In genomic region chr1:15974855-15975254, GRCh38 we compare ENCODE assay signal across 8 cellular contexts. TPM values are rescaled to one million over a fixed set of nuclear protein-coding genes. Genes with fewer than 3 reads are reported as not detected.
A peak's percentile ranks its signal among the peaks of the same experiment; 100 is the strongest.
DNase-seq lines count a peak whose midpoint lies in the region; ATAC-seq, FAIRE-seq and TF ChIP-seq lines count a peak whose summit lies in the region.

No MANE protein-coding gene starts in this region.

- H3K9me3 Mint-ChIP-seq in activated T-cell treated with anti-CD3 and anti-CD28 coated beads, Interleukin-2, amount 50 U/mL, for 72 hours, result no peaks in the 10 kb centered on the region

- ATAC-seq in HG02588 (IDR thresholded peaks at IDR 0.05; ENCODE audit: unreplicated experiment), result peak; percentile 42
- ATAC-seq in activated T-cell treated with anti-CD3 and anti-CD28 coated beads, Interleukin-2, amount 50 U/mL, for 72 hours (replicated peaks in 1 of 2), result peak; percentile 24 to 34
- no peak for ATAC-seq in GM18870 (IDR thresholded peaks at IDR 0.05; ENCODE audit: unreplicated experiment)

- H3K4me1 Mint-ChIP-seq in activated T-cell treated with anti-CD3 and anti-CD28 coated beads, Interleukin-2, amount 50 U/mL, for 72 hours (ENCODE audit: low read depth), result peaks cover 45% of the 10 kb centered on the region

- intact Hi-C loops in kidney (cut with DNase I), result no loop called here
- intact Hi-C loops in testis (cut with DNase I; ENCODE audit: low total_unique reads), result no loop called here

- peak overlapping the region; percentile 83 for H3K4me3 ChIP-seq in GM06990 (replicated peaks; ENCODE audit: low read depth, low read length)
- peak overlapping the region; percentile 68 to 78 for H3K4me3 ChIP-seq in kidney (ENCODE audit: low read length in 2 of 2)
- peak overlapping the region; percentile 76 to 96 for H3K4me3 ChIP-seq in testis

- H3K9me3 ChIP-seq in kidney (ENCODE audit: control insufficient read depth in 1 of 2, low read length in 2 of 2) (no peaks in the 10 kb centered on the region), testis (no peaks in the 10 kb centered on the region)

- no peak for TF ChIP-seq POLR2A in testis (IDR thresholded peaks at IDR 0.05)

- DNase-seq in GM06990 (ENCODE audit: extremely low read depth, insufficient read length) (peak; percentile 67), kidney (no peak), testis (no peak), MV-4-11 (lab: John Stamatoyannopoulos, UW) (no peak), NCI-H1694 treated with DMSO at 0.1 percent for 48 hours (lab: John Stamatoyannopoulos, UW) (no peak)
- DNase-seq in activated T-cell treated with anti-CD3 and anti-CD28 coated beads, Interleukin-2, amount 50 U/mL, for 72 hours, result peak; percentile 33 to 36

- H3K27ac ChIP-seq in kidney (ENCODE audit: low read depth in 2 of 2, low read length in 2 of 2), result no peak overlapping the region
- no peak overlapping the region for H3K27ac ChIP-seq in testis

- no peak for FAIRE-seq in kidney (lab: Jason Lieb, UNC)

- H3K4me1 ChIP-seq in kidney (ENCODE audit: control insufficient read depth in 1 of 2, insufficient read depth in 1 of 2, low read depth in 1 of 2, low read length in 2 of 2) (peaks cover 0 to 7% of the 10 kb centered on the region in 2 donors), testis (peaks cover 12% of the 10 kb centered on the region)

- H3K4me3 Mint-ChIP-seq in activated T-cell treated with anti-CD3 and anti-CD28 coated beads, Interleukin-2, amount 50 U/mL, for 72 hours, result peak overlapping the region; percentile 93

- 38 to 39% methylated on average over 9 of the region's 9 CpGs for WGBS in testis, 2 donors

- peaks cover 14 to 15% of the 10 kb centered on the region in 2 donors for H3K36me3 Mint-ChIP-seq in activated T-cell treated with anti-CD3 and anti-CD28 coated beads, Interleukin-2, amount 50 U/mL, for 72 hours (ENCODE audit: insufficient read depth in 2 of 2)

- TF ChIP-seq CTCF in GM06990 (IDR thresholded peaks at IDR 0.05; ENCODE audit: insufficient read depth, low read length, poor library complexity, severe bottlenecking), result no peak
- TF ChIP-seq CTCF in kidney (IDR thresholded peaks at IDR 0.05; ENCODE audit: borderline replicate concordance, extremely low read depth, insufficient read depth), result no peak
- TF ChIP-seq CTCF in testis (IDR thresholded peaks at IDR 0.05), result no peak

- H3K36me3 ChIP-seq in GM06990 (ENCODE audit: control insufficient read depth, insufficient read depth, low read length) (peaks cover 8% of the 10 kb centered on the region), kidney (ENCODE audit: control insufficient read depth in 1 of 2, insufficient read depth in 2 of 2, low read length in 2 of 2) (peaks cover 0 to 9% of the 10 kb centered on the region in 2 donors), testis (ENCODE audit: low read depth, missing control alignments) (no peaks in the 10 kb centered on the region)

- H3K27me3 Mint-ChIP-seq in activated T-cell treated with anti-CD3 and anti-CD28 coated beads, Interleukin-2, amount 50 U/mL, for 72 hours (ENCODE audit: low read depth), result no peaks in the 10 kb centered on the region

- H3K9ac ChIP-seq in kidney (ENCODE audit: low read length in 2 of 2), result peak overlapping the region; percentile 10 to 14

- H3K27ac Mint-ChIP-seq in activated T-cell treated with anti-CD3 and anti-CD28 coated beads, Interleukin-2, amount 50 U/mL, for 72 hours, result peak overlapping the region; percentile 93

- H3K27me3 ChIP-seq in GM06990 (replicated peaks; ENCODE audit: control insufficient read depth, insufficient read depth, low read length) (no peaks in the 10 kb centered on the region), testis (no peaks in the 10 kb centered on the region)

RNA-seq across cellular contexts. Expression of gene ZBTB17, which starts 1.0 kb away (rescaled TPM):
- 10 to 100 TPM; 76.0 to 84.1 TPM for total RNA-seq in activated T-cell treated with anti-CD3 and anti-CD28 coated beads, Interleukin-2, amount 50 U/mL, for 72 hours
- total RNA-seq in kidney (41.5 TPM), testis (10 to 100 TPM; 60.2 to 65.8 TPM)
- polyA plus RNA-seq in kidney (ENCODE audit: insufficient read depth, low read depth, low replicate concordance) (33.1 TPM), testis (ENCODE audit: insufficient read depth, low read depth, low replicate concordance) (53.6 TPM)

RNA-seq across cellular contexts. Expression of gene SRARP, which starts 29.2 kb away (rescaled TPM):
- total RNA-seq in activated T-cell treated with anti-CD3 and anti-CD28 coated beads, Interleukin-2, amount 50 U/mL, for 72 hours, result not detected
- total RNA-seq in kidney, result 0.22 TPM
- polyA plus RNA-seq in kidney (ENCODE audit: insufficient read depth, low read depth, low replicate concordance), result 4.0 TPM
- total RNA-seq in testis, result under 1 TPM in 1 of 2 donors, not detected in 1; 0.16 TPM
- polyA plus RNA-seq in testis (ENCODE audit: insufficient read depth, low read depth, low replicate concordance), result not detected

RNA-seq across cellular contexts. Expression of gene HSPB7, which starts 43.0 kb away (rescaled TPM):
- not detected for total RNA-seq in activated T-cell treated with anti-CD3 and anti-CD28 coated beads, Interleukin-2, amount 50 U/mL, for 72 hours
- total RNA-seq in kidney (29.1 TPM), testis (10 to 100 TPM in 1 of 2 donors, 1 to 10 TPM in 1; 9.0 to 11.7 TPM)
- polyA plus RNA-seq in kidney (ENCODE audit: insufficient read depth, low read depth, low replicate concordance) (17.0 TPM), testis (ENCODE audit: insufficient read depth, low read depth, low replicate concordance) (31.2 TPM)

RNA-seq across cellular contexts. Expression of gene CLCNKA, which starts 47.0 kb away (rescaled TPM):
- total RNA-seq in activated T-cell treated with anti-CD3 and anti-CD28 coated beads, Interleukin-2, amount 50 U/mL, for 72 hours, result not detected
- total RNA-seq in kidney, result 7.8 TPM
- polyA plus RNA-seq in kidney (ENCODE audit: insufficient read depth, low read depth, low replicate concordance), result 187 TPM
- 1 to 10 TPM; 6.5 to 6.9 TPM for total RNA-seq in testis
- 9.9 TPM for polyA plus RNA-seq in testis (ENCODE audit: insufficient read depth, low read depth, low replicate concordance)

Comparison
In these comparisons a context has a peak if more than half of its experiments do, and no peak if none do; other contexts are left out.
1. DNase-seq: peak in GM06990 (single experiment) and activated T-cell treated with anti-CD3 and anti-CD28 coated beads, Interleukin-2, amount 50 U/mL, for 72 hours (2 of 2); none in kidney (single experiment), testis (single experiment), MV-4-11 (single experiment) and NCI-H1694 treated with DMSO at 0.1 percent for 48 hours (single experiment).
2. RNA of gene HSPB7, which starts 43.0 kb away (total RNA-seq): 29.1 TPM in kidney (single experiment) and 9.0 to 11.7 TPM in testis; not detected in activated T-cell treated with anti-CD3 and anti-CD28 coated beads, Interleukin-2, amount 50 U/mL, for 72 hours; every median in the first group is over 10 times any median in the second.
3. Peak in every context shown above with its lines, with median percentiles within 50 percentile points of each other: H3K4me3 ChIP-seq.